8 cellular contexts compared by ENCODE assay signal in the genomic region with DNA sequence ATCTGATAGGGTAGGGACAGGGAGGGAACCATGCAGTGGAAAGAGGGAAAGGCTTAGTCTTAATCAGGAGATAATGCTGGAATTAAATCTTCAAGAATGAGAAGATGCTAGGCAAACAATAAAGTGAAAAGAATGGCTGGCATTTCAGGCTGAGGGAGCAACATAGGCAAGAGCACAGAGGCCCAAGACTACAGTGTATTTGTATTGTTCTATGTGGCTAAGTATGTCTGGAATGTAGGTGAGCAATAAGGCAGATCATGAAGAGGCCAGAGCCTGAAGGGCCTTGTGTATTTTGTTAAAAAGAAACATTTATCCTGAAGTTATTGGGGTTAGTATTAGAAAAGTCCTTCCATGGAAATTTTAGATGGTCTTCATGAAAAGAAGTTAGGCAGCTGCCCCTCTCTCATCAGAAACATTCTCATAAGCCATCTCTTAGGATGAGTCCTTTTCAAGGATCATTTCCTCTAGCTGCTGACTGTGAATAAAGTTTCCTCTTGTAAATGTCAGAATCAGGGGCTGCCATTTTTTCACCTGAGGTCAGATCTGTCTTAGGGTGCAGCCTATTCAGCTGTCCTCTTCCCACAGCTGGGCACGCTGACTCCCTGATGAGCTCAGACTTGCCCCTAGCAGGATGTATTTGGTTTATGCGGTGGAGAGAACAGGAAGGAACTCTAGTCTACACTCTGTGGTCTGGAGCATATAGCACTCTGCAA. TPM values are rescaled to one million over a fixed set of nuclear protein-coding genes. Genes with fewer than 3 reads are reported as not detected.
DNase-seq lines count a peak whose midpoint lies in the region; ATAC-seq and TF ChIP-seq lines count a peak whose summit lies in the region.

No MANE protein-coding gene starts in this region.

- H3K9ac ChIP-seq in fibroblast of lung (ENCODE audit: insufficient read depth, low read length), result no peak overlapping the region

- H3K4me3 Mint-ChIP-seq in nephron progenitor cell, result no peak overlapping the region

- peak; percentile 100 for ATAC-seq in GM21737 (IDR thresholded peaks at IDR 0.05; ENCODE audit: unreplicated experiment)

- peaks cover 25% of the 10 kb centered on the region for H3K9me3 Mint-ChIP-seq in nephron progenitor cell

- TF ChIP-seq POLR2A in prostate gland (IDR thresholded peaks at IDR 0.05), result no peak

- H3K36me3 ChIP-seq in fibroblast of lung (ENCODE audit: control insufficient read depth, insufficient read depth, low read length) (no peaks in the 10 kb centered on the region), prostate gland (no peaks in the 10 kb centered on the region)

- peak; percentile 8; the same call in 1 of the 2 replicates for TF ChIP-seq RAD21 in Ishikawa (IDR thresholded peaks at IDR 0.05; ENCODE audit: low read depth)

- peak overlapping the region; percentile 29 for H3K4me2 ChIP-seq in fibroblast of lung (ENCODE audit: extremely low read depth, insufficient read depth, low read length)

- H3K9me3 ChIP-seq in fibroblast of lung (ENCODE audit: control insufficient read depth, insufficient read depth, low read depth, low read length) (no peaks in the 10 kb centered on the region), prostate gland (no peaks in the 10 kb centered on the region)

- H3K4me3 ChIP-seq in fibroblast of lung (replicated peaks in 1 of 4; ENCODE audit: control extremely low read depth in 1 of 4, insufficient read depth in 1 of 4, low read depth in 3 of 4, low read length in 4 of 4) (no peak overlapping the region), prostate gland (no peak overlapping the region)

- H3K4me1 ChIP-seq in fibroblast of lung (ENCODE audit: control insufficient read depth, extremely low read depth, insufficient read depth, low read length) (peaks cover 16% of the 10 kb centered on the region), prostate gland (replicated peaks) (no peaks in the 10 kb centered on the region)

- no peak for TF ChIP-seq EP300 in Ishikawa (IDR thresholded peaks at IDR 0.05; ENCODE audit: borderline replicate concordance)

- H3K27ac ChIP-seq in fibroblast of lung (ENCODE audit: insufficient read depth, low read length) (peak overlapping the region; percentile 50), prostate gland (peak overlapping the region; percentile 1 to 32)

- peaks cover 1% of the 10 kb centered on the region for H3K79me2 ChIP-seq in fibroblast of lung (ENCODE audit: control insufficient read depth, insufficient read depth, low read length)

- no peak overlapping the region for H2AFZ ChIP-seq in fibroblast of lung (ENCODE audit: low read length)

- H3K27ac Mint-ChIP-seq in nephron progenitor cell, result no peak overlapping the region

- H4K20me1 ChIP-seq in fibroblast of lung (ENCODE audit: control insufficient read depth, extremely low read depth, insufficient read depth, low read length), result no peaks in the 10 kb centered on the region

- peaks cover 58% of the 10 kb centered on the region for H3K36me3 Mint-ChIP-seq in nephron progenitor cell (ENCODE audit: low read depth)

- H3K4me1 Mint-ChIP-seq in nephron progenitor cell, result no peaks in the 10 kb centered on the region

- H3K27me3 Mint-ChIP-seq in nephron progenitor cell (ENCODE audit: low read depth, poor library complexity), result peaks cover 3% of the 10 kb centered on the region

- TF ChIP-seq CTCF in fibroblast of lung (conservative IDR thresholded peaks at IDR 0.05 in 1 of 2, IDR thresholded peaks at IDR 0.05 in 1 of 2; ENCODE audit: low read depth in 1 of 2, low read length in 2 of 2) (no peak), prostate gland (IDR thresholded peaks at IDR 0.05) (no peak), nephron progenitor cell (IDR thresholded peaks at IDR 0.05) (no peak)

- intact Hi-C loops in prostate gland (cut with DNase I), result no loop called here

- no peaks in the 10 kb centered on the region for H3K27me3 ChIP-seq in fibroblast of lung (ENCODE audit: control insufficient read depth, insufficient read depth, low read length)
- H3K27me3 ChIP-seq in prostate gland (replicated peaks; ENCODE audit: insufficient read depth), result no peaks in the 10 kb centered on the region

- peak; percentile 47 for DNase-seq in GM04503 (ENCODE audit: low read depth)
- peak; percentile 69 for DNase-seq in activated CD8-positive, alpha-beta memory T cell treated with anti-CD3 and anti-CD28 coated beads for 24 hours
- peak; percentile 75 to 98 for DNase-seq in fibroblast of lung (ENCODE audit: low read depth in 2 of 2)
- DNase-seq in prostate gland (ENCODE audit: low spot score), result peak; percentile 30
- DNase-seq in cerebellar cortex (ENCODE audit: low spot score), result no peak
- no peak for DNase-seq in nephron progenitor cell

- WGBS in prostate gland, result 13% methylated on average over 2 of the region's 2 CpGs

TF ChIP-seq in Ishikawa, 13 proteins besides CTCF, POLR2A, EP300 and RAD21:
- TF ChIP-seq FOXM1 (IDR thresholded peaks at IDR 0.05; ENCODE audit: borderline replicate concordance, low read depth), result no peak
- TF ChIP-seq TEAD4 (IDR thresholded peaks at IDR 0.05), result peak; percentile 89
- no peak for TF ChIP-seq CEBPB (IDR thresholded peaks at IDR 0.05)
TF ChIP-seq in Ishikawa: peak in this region for 1.

RNA-seq across cellular contexts. Expression of a gene that starts 46.3 kb away (rescaled TPM):
- total RNA-seq in fibroblast of lung (31.3 and 40.8 TPM in 2 replicates), prostate gland (10 to 100 TPM; 10.9 to 17.0 TPM)
- polyA plus RNA-seq in fibroblast of lung, result 24.6 and 29.0 TPM in 2 replicates
- 14.4 and 17.7 TPM in 2 replicates for polyA plus RNA-seq in fibroblast of lung (2012)
- polyA minus RNA-seq in fibroblast of lung (ENCODE audit: low replicate concordance), result 102 and 118 TPM in 2 replicates

Comparison
In these comparisons a context has a peak if more than half of its experiments do, and no peak if none do; other contexts are left out.
1. DNase-seq: peak in GM04503 (single experiment), activated CD8-positive, alpha-beta memory T cell treated with anti-CD3 and anti-CD28 coated beads for 24 hours (single experiment), fibroblast of lung (2 of 2) and prostate gland (single experiment); none in cerebellar cortex (single experiment) and nephron progenitor cell (single experiment).